Comparison of ENCODE assay signal across 1 cellular context in the genomic region with DNA sequence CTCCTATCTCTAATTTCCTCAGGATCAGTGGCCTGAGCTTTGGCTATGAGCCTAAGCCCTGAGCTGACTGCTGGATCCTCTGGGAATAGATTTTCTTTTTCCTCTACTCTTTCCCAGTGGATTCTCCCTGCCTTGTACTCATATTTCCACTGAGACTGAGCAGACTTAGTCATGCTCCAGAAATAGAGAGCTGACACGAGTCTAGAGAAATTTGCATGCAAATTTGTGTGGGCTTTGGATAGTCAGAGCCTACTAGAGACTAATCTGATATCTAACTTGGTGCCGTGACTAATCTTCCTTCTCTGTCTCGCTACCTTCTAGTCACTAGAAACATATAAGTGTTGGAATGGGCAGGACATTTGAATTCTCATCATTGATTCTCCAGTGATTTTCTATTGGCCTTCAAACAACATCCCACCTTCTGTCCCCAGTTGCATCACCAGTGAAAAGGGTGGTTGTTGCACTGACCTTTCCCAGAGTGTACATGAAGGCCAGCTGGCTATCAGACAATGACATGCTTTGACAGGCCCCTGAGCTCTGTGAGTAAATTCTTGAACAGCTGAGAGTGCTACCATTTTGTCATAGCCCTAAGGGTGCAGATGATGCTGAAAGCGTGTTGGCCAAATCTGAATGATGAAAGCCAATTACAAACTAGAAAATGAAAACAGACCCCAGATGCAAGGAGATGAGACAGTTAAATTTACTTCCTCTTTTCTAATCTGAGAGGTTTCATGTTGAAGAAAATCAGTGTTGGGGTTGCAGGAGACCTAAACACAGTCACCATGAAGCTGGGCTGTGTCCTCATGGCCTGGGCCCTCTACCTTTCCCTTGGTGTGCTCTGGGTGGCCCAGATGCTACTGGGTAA.
A peak's percentile ranks its signal among the peaks of the same experiment; 100 is the strongest.
TF ChIP-seq lines count a peak whose summit lies in the region.

A gene with protein sequence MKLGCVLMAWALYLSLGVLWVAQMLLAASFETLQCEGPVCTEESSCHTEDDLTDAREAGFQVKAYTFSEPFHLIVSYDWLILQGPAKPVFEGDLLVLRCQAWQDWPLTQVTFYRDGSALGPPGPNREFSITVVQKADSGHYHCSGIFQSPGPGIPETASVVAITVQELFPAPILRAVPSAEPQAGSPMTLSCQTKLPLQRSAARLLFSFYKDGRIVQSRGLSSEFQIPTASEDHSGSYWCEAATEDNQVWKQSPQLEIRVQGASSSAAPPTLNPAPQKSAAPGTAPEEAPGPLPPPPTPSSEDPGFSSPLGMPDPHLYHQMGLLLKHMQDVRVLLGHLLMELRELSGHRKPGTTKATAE (plus strand): TSS at position 747 of the 865 bp plus-strand sequence. CDS start 36 bp downstream, at position 783.

TF ChIP-seq in GM12878, 131 proteins besides CTCF, POLR2A, EP300 and RAD21 (continues in another document):
- peak in 1 of 2 experiments; percentile 51; a peak in 1 of 4 replicates for TF ChIP-seq ETV6 (conservative IDR thresholded peaks at IDR 0.05 in 1 of 2, IDR thresholded peaks at IDR 0.05 in 1 of 2; ENCODE audit: borderline replicate concordance in 1 of 2, low read depth in 1 of 2)
- TF ChIP-seq JUND (IDR thresholded peaks at IDR 0.05; ENCODE audit: low read depth, low read length): peak; percentile 17; the same call in 1 of the 2 replicates
- TF ChIP-seq SP1 (IDR thresholded peaks at IDR 0.05; ENCODE audit: low read depth, low read length): no peak
- no peak for TF ChIP-seq CHD1 (IDR thresholded peaks at IDR 0.05; ENCODE audit: low read depth, low read length)
- peak; percentile 50 for TF ChIP-seq MEF2B (IDR thresholded peaks at IDR 0.05; ENCODE audit: partially characterized antibody, poor library complexity, severe bottlenecking)
- TF ChIP-seq PML (IDR thresholded peaks at IDR 0.05; ENCODE audit: low read length): peak; percentile 95
- peak; percentile 91 for TF ChIP-seq CREB1 (IDR thresholded peaks at IDR 0.05; ENCODE audit: low read depth)
- TF ChIP-seq IKZF1 (conservative IDR thresholded peaks at IDR 0.05): peak; percentile 85
- TF ChIP-seq SMAD1 (IDR thresholded peaks at IDR 0.05; ENCODE audit: low read depth, partially characterized antibody): no peak
- TF ChIP-seq, protein P1, sequence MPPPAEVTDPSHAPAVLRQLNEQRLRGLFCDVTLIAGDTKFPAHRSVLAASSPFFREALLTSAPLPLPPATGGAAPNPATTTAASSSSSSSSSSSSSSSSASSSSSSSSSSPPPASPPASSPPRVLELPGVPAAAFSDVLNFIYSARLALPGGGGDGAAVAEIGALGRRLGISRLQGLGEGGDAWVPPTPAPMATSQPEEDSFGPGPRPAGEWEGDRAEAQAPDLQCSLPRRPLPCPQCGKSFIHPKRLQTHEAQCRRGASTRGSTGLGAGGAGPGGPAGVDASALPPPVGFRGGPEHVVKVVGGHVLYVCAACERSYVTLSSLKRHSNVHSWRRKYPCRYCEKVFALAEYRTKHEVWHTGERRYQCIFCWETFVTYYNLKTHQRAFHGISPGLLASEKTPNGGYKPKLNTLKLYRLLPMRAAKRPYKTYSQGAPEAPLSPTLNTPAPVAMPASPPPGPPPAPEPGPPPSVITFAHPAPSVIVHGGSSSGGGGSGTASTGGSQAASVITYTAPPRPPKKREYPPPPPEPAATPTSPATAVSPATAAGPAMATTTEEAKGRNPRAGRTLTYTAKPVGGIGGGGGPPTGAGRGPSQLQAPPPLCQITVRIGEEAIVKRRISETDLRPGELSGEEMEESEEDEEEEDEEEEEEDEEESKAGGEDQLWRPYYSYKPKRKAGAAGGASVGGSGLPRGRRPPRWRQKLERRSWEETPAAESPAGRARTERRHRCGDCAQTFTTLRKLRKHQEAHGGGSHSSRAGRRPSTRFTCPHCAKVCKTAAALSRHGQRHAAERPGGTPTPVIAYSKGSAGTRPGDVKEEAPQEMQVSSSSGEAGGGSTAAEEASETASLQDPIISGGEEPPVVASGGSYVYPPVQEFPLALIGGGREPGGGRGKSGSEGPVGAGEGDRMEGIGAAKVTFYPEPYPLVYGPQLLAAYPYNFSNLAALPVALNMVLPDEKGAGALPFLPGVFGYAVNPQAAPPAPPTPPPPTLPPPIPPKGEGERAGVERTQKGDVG (CRISPR knock-in tag; IDR thresholded peaks at IDR 0.05): no peak
- TF ChIP-seq, protein P2, sequence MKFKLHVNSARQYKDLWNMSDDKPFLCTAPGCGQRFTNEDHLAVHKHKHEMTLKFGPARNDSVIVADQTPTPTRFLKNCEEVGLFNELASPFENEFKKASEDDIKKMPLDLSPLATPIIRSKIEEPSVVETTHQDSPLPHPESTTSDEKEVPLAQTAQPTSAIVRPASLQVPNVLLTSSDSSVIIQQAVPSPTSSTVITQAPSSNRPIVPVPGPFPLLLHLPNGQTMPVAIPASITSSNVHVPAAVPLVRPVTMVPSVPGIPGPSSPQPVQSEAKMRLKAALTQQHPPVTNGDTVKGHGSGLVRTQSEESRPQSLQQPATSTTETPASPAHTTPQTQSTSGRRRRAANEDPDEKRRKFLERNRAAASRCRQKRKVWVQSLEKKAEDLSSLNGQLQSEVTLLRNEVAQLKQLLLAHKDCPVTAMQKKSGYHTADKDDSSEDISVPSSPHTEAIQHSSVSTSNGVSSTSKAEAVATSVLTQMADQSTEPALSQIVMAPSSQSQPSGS (IDR thresholded peaks at IDR 0.05; ENCODE audit: low read length): peak; percentile 93
- TF ChIP-seq ZNF24 (IDR thresholded peaks at IDR 0.05): no peak
- no peak for TF ChIP-seq FOS (IDR thresholded peaks at IDR 0.05; ENCODE audit: borderline replicate concordance, extremely low read depth, insufficient read length)
- TF ChIP-seq MTA3 (IDR thresholded peaks at IDR 0.05; ENCODE audit: borderline replicate concordance, low read length): peak; percentile 97
- TF ChIP-seq SIN3A (IDR thresholded peaks at IDR 0.05; ENCODE audit: low read depth, low read length): no peak
- no peak for TF ChIP-seq ASH2L (IDR thresholded peaks at IDR 0.05; ENCODE audit: borderline replicate concordance, low read depth)
- TF ChIP-seq DPF2 (IDR thresholded peaks at IDR 0.05): peak; percentile 81
- no peak for TF ChIP-seq ZNF274 (IDR thresholded peaks at IDR 0.05; ENCODE audit: insufficient read depth, insufficient read length)
- TF ChIP-seq, protein P3, sequence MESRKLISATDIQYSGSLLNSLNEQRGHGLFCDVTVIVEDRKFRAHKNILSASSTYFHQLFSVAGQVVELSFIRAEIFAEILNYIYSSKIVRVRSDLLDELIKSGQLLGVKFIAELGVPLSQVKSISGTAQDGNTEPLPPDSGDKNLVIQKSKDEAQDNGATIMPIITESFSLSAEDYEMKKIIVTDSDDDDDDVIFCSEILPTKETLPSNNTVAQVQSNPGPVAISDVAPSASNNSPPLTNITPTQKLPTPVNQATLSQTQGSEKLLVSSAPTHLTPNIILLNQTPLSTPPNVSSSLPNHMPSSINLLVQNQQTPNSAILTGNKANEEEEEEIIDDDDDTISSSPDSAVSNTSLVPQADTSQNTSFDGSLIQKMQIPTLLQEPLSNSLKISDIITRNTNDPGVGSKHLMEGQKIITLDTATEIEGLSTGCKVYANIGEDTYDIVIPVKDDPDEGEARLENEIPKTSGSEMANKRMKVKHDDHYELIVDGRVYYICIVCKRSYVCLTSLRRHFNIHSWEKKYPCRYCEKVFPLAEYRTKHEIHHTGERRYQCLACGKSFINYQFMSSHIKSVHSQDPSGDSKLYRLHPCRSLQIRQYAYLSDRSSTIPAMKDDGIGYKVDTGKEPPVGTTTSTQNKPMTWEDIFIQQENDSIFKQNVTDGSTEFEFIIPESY (IDR thresholded peaks at IDR 0.05): no peak
- peak; percentile 98 for TF ChIP-seq EED (IDR thresholded peaks at IDR 0.05; ENCODE audit: low read depth)
- no peak for TF ChIP-seq LARP7 (IDR thresholded peaks at IDR 0.05)
- TF ChIP-seq, protein P4, sequence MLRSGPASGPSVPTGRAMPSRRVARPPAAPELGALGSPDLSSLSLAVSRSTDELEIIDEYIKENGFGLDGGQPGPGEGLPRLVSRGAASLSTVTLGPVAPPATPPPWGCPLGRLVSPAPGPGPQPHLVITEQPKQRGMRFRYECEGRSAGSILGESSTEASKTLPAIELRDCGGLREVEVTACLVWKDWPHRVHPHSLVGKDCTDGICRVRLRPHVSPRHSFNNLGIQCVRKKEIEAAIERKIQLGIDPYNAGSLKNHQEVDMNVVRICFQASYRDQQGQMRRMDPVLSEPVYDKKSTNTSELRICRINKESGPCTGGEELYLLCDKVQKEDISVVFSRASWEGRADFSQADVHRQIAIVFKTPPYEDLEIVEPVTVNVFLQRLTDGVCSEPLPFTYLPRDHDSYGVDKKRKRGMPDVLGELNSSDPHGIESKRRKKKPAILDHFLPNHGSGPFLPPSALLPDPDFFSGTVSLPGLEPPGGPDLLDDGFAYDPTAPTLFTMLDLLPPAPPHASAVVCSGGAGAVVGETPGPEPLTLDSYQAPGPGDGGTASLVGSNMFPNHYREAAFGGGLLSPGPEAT (IDR thresholded peaks at IDR 0.05; ENCODE audit: low read depth): peak; percentile 66
- TF ChIP-seq, protein P5, sequence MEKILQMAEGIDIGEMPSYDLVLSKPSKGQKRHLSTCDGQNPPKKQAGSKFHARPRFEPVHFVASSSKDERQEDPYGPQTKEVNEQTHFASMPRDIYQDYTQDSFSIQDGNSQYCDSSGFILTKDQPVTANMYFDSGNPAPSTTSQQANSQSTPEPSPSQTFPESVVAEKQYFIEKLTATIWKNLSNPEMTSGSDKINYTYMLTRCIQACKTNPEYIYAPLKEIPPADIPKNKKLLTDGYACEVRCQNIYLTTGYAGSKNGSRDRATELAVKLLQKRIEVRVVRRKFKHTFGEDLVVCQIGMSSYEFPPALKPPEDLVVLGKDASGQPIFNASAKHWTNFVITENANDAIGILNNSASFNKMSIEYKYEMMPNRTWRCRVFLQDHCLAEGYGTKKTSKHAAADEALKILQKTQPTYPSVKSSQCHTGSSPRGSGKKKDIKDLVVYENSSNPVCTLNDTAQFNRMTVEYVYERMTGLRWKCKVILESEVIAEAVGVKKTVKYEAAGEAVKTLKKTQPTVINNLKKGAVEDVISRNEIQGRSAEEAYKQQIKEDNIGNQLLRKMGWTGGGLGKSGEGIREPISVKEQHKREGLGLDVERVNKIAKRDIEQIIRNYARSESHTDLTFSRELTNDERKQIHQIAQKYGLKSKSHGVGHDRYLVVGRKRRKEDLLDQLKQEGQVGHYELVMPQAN (conservative IDR thresholded peaks at IDR 0.05): peak; percentile 54; the same call in 1 of the 2 replicates
- 0 out of 2 replicates have a peak, but pooled peaks have one; percentile 4 for TF ChIP-seq SPI1 (IDR thresholded peaks at IDR 0.05; ENCODE audit: borderline replicate concordance, insufficient read depth, low read depth, low read length)
- TF ChIP-seq, protein P6, sequence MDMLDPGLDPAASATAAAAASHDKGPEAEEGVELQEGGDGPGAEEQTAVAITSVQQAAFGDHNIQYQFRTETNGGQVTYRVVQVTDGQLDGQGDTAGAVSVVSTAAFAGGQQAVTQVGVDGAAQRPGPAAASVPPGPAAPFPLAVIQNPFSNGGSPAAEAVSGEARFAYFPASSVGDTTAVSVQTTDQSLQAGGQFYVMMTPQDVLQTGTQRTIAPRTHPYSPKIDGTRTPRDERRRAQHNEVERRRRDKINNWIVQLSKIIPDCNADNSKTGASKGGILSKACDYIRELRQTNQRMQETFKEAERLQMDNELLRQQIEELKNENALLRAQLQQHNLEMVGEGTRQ (IDR thresholded peaks at IDR 0.05; ENCODE audit: borderline replicate concordance, low read depth, low read length): no peak
- peak; percentile 52; the same call in 1 of the 2 replicates for TF ChIP-seq TCF12 (IDR thresholded peaks at IDR 0.05; ENCODE audit: low read depth, low read length)
- no peak for TF ChIP-seq CHD2 (IDR thresholded peaks at IDR 0.05; ENCODE audit: borderline replicate concordance, low read depth, low read length)
- 0 out of 2 replicates have a peak, but pooled peaks have one; percentile 42 for TF ChIP-seq POLR2AphosphoS2 (IDR thresholded peaks at IDR 0.05; ENCODE audit: low read depth, low read length)
- peak; percentile 87 for TF ChIP-seq CREM (IDR thresholded peaks at IDR 0.05; ENCODE audit: low read depth)
- TF ChIP-seq EZH2 (IDR thresholded peaks at IDR 0.05; ENCODE audit: borderline replicate concordance, control insufficient read depth, low read depth, low read length): 0 out of 2 replicates have a peak, but pooled peaks have one; percentile 35
- TF ChIP-seq, protein P7, sequence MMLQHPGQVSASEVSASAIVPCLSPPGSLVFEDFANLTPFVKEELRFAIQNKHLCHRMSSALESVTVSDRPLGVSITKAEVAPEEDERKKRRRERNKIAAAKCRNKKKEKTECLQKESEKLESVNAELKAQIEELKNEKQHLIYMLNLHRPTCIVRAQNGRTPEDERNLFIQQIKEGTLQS (IDR thresholded peaks at IDR 0.05; ENCODE audit: borderline replicate concordance, extremely low read depth, low read depth, low read length): peak; percentile 62; the same call in 1 of the 2 replicates
- TF ChIP-seq, protein P8, sequence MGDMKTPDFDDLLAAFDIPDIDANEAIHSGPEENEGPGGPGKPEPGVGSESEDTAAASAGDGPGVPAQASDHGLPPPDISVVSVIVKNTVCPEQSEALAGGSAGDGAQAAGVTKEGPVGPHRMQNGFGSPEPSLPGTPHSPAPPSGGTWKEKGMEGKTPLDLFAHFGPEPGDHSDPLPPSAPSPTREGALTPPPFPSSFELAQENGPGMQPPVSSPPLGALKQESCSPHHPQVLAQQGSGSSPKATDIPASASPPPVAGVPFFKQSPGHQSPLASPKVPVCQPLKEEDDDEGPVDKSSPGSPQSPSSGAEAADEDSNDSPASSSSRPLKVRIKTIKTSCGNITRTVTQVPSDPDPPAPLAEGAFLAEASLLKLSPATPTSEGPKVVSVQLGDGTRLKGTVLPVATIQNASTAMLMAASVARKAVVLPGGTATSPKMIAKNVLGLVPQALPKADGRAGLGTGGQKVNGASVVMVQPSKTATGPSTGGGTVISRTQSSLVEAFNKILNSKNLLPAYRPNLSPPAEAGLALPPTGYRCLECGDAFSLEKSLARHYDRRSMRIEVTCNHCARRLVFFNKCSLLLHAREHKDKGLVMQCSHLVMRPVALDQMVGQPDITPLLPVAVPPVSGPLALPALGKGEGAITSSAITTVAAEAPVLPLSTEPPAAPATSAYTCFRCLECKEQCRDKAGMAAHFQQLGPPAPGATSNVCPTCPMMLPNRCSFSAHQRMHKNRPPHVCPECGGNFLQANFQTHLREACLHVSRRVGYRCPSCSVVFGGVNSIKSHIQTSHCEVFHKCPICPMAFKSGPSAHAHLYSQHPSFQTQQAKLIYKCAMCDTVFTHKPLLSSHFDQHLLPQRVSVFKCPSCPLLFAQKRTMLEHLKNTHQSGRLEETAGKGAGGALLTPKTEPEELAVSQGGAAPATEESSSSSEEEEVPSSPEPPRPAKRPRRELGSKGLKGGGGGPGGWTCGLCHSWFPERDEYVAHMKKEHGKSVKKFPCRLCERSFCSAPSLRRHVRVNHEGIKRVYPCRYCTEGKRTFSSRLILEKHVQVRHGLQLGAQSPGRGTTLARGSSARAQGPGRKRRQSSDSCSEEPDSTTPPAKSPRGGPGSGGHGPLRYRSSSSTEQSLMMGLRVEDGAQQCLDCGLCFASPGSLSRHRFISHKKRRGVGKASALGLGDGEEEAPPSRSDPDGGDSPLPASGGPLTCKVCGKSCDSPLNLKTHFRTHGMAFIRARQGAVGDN (IDR thresholded peaks at IDR 0.05): peak; percentile 65
- no peak for TF ChIP-seq GATAD2B (conservative IDR thresholded peaks at IDR 0.05; ENCODE audit: low read depth)
- TF ChIP-seq NBN (IDR thresholded peaks at IDR 0.05): 0 out of 2 replicates have a peak, but pooled peaks have one; percentile 32
- 0 out of 2 replicates have a peak, but pooled peaks have one; percentile 46 for TF ChIP-seq TCF7 (IDR thresholded peaks at IDR 0.05; ENCODE audit: borderline replicate concordance)
- no peak for TF ChIP-seq HDGF (IDR thresholded peaks at IDR 0.05)
- 0 out of 2 replicates have a peak, but pooled peaks have one; percentile 73 for TF ChIP-seq CBFB (IDR thresholded peaks at IDR 0.05; ENCODE audit: low read depth)
